In genomic region chr1:154715385-154715784, GRCh38 we compare ENCODE assay signal across 20 cellular contexts.
"Had no signal": no experiment of that assay in that cellular context is flagged by ENCODE, and none has a peak within 500 bp of the region (broad histone marks: within the 10 kb centered on the region; RNA-seq: fewer than 3 reads in every experiment).

No MANE protein-coding gene starts in this region.

- H3K9me3 ChIP-seq: colonic mucosa, esophagus muscularis mucosa, testis, upper lobe of right lung had no signal

- H3K4me3 Mint-ChIP-seq: activated CD4-positive, alpha-beta memory T cell treated with anti-CD3 and anti-CD28 coated beads for 36 hours; activated CD4-positive, alpha-beta T cell treated with anti-CD3 and anti-CD28 coated beads for 36 hours; activated CD8-positive, alpha-beta memory T cell treated with anti-CD3 and anti-CD28 coated beads, Interleukin-2, amount 10 ng/mL, durations not matched to agents 7 days and 5 days; T-helper 1 cell treated with Interleukin-12 subunit alpha and Interleukin-12 subunit beta and Interleukin-4 antibody, amounts not matched to agents 30 μg/mL and 1 μg/mL, for 36 hours had no signal

- ATAC-seq: stimulated activated naive CD8-positive, alpha-beta T cell treated with anti-CD3 and anti-CD28 coated beads, Interleukin-15, Interleukin-2, amounts not matched to agents 100 U/mL and 50 U/mL, for 24 hours had no signal

- H3K4me3 ChIP-seq: colonic mucosa, esophagus muscularis mucosa, testis, upper lobe of right lung had no signal

- DNase-seq: activated CD4-positive, alpha-beta memory T cell treated with anti-CD3 and anti-CD28 coated beads for 36 hours; activated CD4-positive, alpha-beta T cell treated with anti-CD3 and anti-CD28 coated beads for 36 hours; activated CD8-positive, alpha-beta memory T cell treated with anti-CD3 and anti-CD28 coated beads, Interleukin-2, amount 10 ng/mL, durations not matched to agents 7 days and 5 days; activated T-cell treated with anti-CD3 and anti-CD28 coated beads, Interleukin-2, amount 50 U/mL, for 1 hour; amniotic stem cell; caudate nucleus; colonic mucosa; hippocampal formation; left ventricle myocardium superior; mesendoderm; retina; stimulated activated CD4-positive, alpha-beta T cell treated with anti-CD3 and anti-CD28 coated beads, Interleukin-15, amount 100 ng/mL, for 24 hours; stimulated activated CD4-positive, alpha-beta T cell treated with anti-CD3 and anti-CD28 coated beads, Interleukin-4, amount 100 ng/mL, for 1 hour; stimulated activated naive CD8-positive, alpha-beta T cell treated with anti-CD3 and anti-CD28 coated beads, Interleukin-15, Interleukin-2, amounts not matched to agents 100 U/mL and 50 U/mL, for 24 hours; testis; upper lobe of right lung had no signal

- H3K9me3 Mint-ChIP-seq: activated CD4-positive, alpha-beta memory T cell treated with anti-CD3 and anti-CD28 coated beads for 36 hours; activated naive CD4-positive, alpha-beta T cell treated with anti-CD3 and anti-CD28 coated beads, Interleukin-2, amount 50 U/mL, for 72 hours; T-helper 1 cell treated with Interleukin-12 subunit alpha and Interleukin-12 subunit beta and Interleukin-4 antibody, amounts not matched to agents 30 μg/mL and 1 μg/mL, for 36 hours had no signal

- H3K36me3 Mint-ChIP-seq: activated CD4-positive, alpha-beta memory T cell treated with anti-CD3 and anti-CD28 coated beads for 36 hours; activated CD8-positive, alpha-beta memory T cell treated with anti-CD3 and anti-CD28 coated beads, Interleukin-2, amount 10 ng/mL, durations not matched to agents 7 days and 5 days; activated naive CD4-positive, alpha-beta T cell treated with anti-CD3 and anti-CD28 coated beads, Interleukin-2, amount 50 U/mL, for 72 hours had no signal

- H3K36me3 ChIP-seq: colonic mucosa, upper lobe of right lung, WERI-Rb-1 had no signal

- H3K27ac Mint-ChIP-seq: activated CD4-positive, alpha-beta memory T cell treated with anti-CD3 and anti-CD28 coated beads for 36 hours; activated CD4-positive, alpha-beta T cell treated with anti-CD3 and anti-CD28 coated beads for 36 hours; activated CD8-positive, alpha-beta memory T cell treated with anti-CD3 and anti-CD28 coated beads, Interleukin-2, amount 10 ng/mL, durations not matched to agents 7 days and 5 days; activated naive CD4-positive, alpha-beta T cell treated with anti-CD3 and anti-CD28 coated beads, Interleukin-2, amount 50 U/mL, for 72 hours; T-helper 1 cell treated with Interleukin-12 subunit alpha and Interleukin-12 subunit beta and Interleukin-4 antibody, amounts not matched to agents 30 μg/mL and 1 μg/mL, for 36 hours had no signal

- H3K27me3 ChIP-seq: colonic mucosa, esophagus muscularis mucosa, testis, upper lobe of right lung had no signal

- H3K27me3 Mint-ChIP-seq: activated CD4-positive, alpha-beta memory T cell treated with anti-CD3 and anti-CD28 coated beads for 36 hours; activated CD4-positive, alpha-beta T cell treated with anti-CD3 and anti-CD28 coated beads for 36 hours had no signal

- H3K27ac ChIP-seq: colonic mucosa, testis, WERI-Rb-1 had no signal

- H3K4me1 ChIP-seq: colonic mucosa, testis had no signal
